ENCODE assay signal across 8 cellular contexts in the genomic region with DNA sequence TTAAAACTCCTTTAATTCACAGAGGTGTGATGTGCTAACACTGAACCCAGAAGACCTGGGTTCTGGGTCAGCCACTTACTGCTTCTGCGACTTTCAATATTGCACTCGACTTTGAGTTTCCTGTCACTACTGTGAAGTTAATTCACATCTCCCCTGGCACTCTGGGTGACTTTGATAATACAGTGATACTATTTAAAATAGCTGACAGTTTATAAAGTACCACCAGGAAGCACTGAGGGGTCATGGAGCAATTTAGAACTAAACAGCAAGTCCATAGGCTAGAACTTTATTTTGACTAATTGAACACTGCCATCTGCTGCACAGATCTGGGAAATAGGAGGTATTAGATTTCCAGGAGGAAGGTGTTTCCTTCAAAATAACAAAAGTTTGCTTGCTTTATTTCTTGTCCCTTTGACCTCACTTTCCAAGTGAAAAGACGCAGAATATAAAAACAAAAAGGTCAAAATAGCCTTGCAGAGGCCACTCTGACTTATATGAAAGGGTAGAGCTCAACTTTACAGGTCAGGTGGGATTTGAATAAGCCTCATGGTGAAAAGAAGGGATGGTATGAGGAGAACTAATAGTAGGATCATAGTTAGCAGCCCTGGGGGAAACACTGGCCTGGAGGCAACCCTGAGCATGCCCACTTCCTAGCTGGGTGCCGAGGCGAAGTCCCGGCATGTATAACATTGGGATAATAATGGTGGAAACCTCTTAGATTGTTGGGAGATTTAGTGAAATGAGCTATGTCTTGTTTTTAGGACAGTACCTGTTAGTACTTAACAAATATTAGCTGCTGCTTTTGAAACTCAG. TPM values are rescaled to one million over a fixed set of nuclear protein-coding genes. Genes with fewer than 3 reads are reported as not detected.
DNase-seq lines count a peak whose midpoint lies in the region; ATAC-seq, FAIRE-seq and TF ChIP-seq lines count a peak whose summit lies in the region.

No MANE protein-coding gene starts in this region.

- H3K27me3 Mint-ChIP-seq in astrocyte (ENCODE audit: low read depth, unreplicated experiment), result peaks cover 13% of the 10 kb centered on the region

- H3K4me3 ChIP-seq in astrocyte (ENCODE audit: insufficient read depth, low read depth, low read length), result no peak overlapping the region
- no peak overlapping the region for H3K4me3 ChIP-seq in keratinocyte (ENCODE audit: control insufficient read depth in 2 of 3, extremely low read depth in 1 of 3, insufficient read depth in 2 of 3, low read depth in 1 of 3, low read length in 3 of 3)

- H3K9ac ChIP-seq in astrocyte (ENCODE audit: low read length), result no peak overlapping the region
- H3K9ac ChIP-seq in keratinocyte (ENCODE audit: control insufficient read depth, extremely low read depth, insufficient read depth, low read length), result no peak overlapping the region

- H3K27ac Mint-ChIP-seq in astrocyte (ENCODE audit: unreplicated experiment), result no peak overlapping the region

- DNase-seq in SIG-M5 treated with dmso at 0.1 percent for 504 hours (lab: John Stamatoyannopoulos, UW; ENCODE audit: unreplicated experiment) (peak; percentile 17), SIG-M5 (lab: John Stamatoyannopoulos, UW) (no peak), MV-4-11 (lab: John Stamatoyannopoulos, UW) (peak; percentile 9), astrocyte (ENCODE audit: low read depth) (peak; percentile 2), keratinocyte (ENCODE audit: low read depth, low spot score) (no peak), urothelium cell line (ENCODE audit: low spot score) (peak; percentile 12)

- no peaks in the 10 kb centered on the region for H3K36me3 ChIP-seq in astrocyte (ENCODE audit: insufficient read depth, low read length)
- no peaks in the 10 kb centered on the region for H3K36me3 ChIP-seq in keratinocyte (ENCODE audit: control insufficient read depth in 2 of 2, extremely low read depth in 1 of 2, insufficient read depth in 2 of 2, low read length in 2 of 2)

- no peaks in the 10 kb centered on the region for H3K36me3 Mint-ChIP-seq in astrocyte (ENCODE audit: low read depth, unreplicated experiment)

- H3K9me3 Mint-ChIP-seq in astrocyte (ENCODE audit: unreplicated experiment), result no peaks in the 10 kb centered on the region

- peak; percentile 85 for FAIRE-seq in astrocyte (lab: Jason Lieb, UNC)
- FAIRE-seq in keratinocyte (lab: Jason Lieb, UNC), result peak; percentile 84
- no peak for FAIRE-seq in urothelium cell line (lab: Jason Lieb, UNC)

- H3K4me3 Mint-ChIP-seq in astrocyte (ENCODE audit: unreplicated experiment), result no peak overlapping the region

- H3K79me2 ChIP-seq in astrocyte (ENCODE audit: insufficient read depth, low read length), result no peaks in the 10 kb centered on the region
- H3K79me2 ChIP-seq in keratinocyte (ENCODE audit: control insufficient read depth, insufficient read depth, low read length), result no peaks in the 10 kb centered on the region

- H3K4me2 ChIP-seq in astrocyte (ENCODE audit: low read length), result no peak overlapping the region
- H3K4me2 ChIP-seq in keratinocyte (ENCODE audit: control insufficient read depth, extremely low read depth, insufficient read depth, low read depth, low read length), result no peak overlapping the region

- TF ChIP-seq CTCF in astrocyte (IDR thresholded peaks at IDR 0.05; ENCODE audit: insufficient read depth, low read depth, low read length), result peak; percentile 38
- TF ChIP-seq CTCF in keratinocyte (optimal IDR thresholded peaks at IDR 0.05 in 1 of 3, IDR thresholded peaks at IDR 0.05 in 1 of 3, conservative IDR thresholded peaks at IDR 0.05 in 1 of 3; ENCODE audit: extremely low read depth in 1 of 3, insufficient read depth in 2 of 3, low read length in 3 of 3), result peak in 2 of 3 experiments; percentile 26 to 53

- H3K9me1 ChIP-seq in keratinocyte (ENCODE audit: control insufficient read depth, extremely low read depth, insufficient read depth, low read length), result no peaks in the 10 kb centered on the region

- no peak overlapping the region for H3K27ac ChIP-seq in astrocyte (ENCODE audit: low read depth, low read length)
- no peak overlapping the region for H3K27ac ChIP-seq in keratinocyte (ENCODE audit: control insufficient read depth, insufficient read depth, low read length)

- H4K20me1 ChIP-seq in astrocyte (ENCODE audit: insufficient read depth, low read length) (no peaks in the 10 kb centered on the region), keratinocyte (ENCODE audit: control insufficient read depth, extremely low read depth, insufficient read depth, low read length) (no peaks in the 10 kb centered on the region)

- H3K9me3 ChIP-seq in astrocyte (ENCODE audit: insufficient read depth, low read depth, low read length) (no peaks in the 10 kb centered on the region), keratinocyte (ENCODE audit: control insufficient read depth, low read depth, low read length) (no peaks in the 10 kb centered on the region)

- ATAC-seq in HG03280 (IDR thresholded peaks at IDR 0.05; ENCODE audit: unreplicated experiment) (no peak), GM18858 (IDR thresholded peaks at IDR 0.05; ENCODE audit: unreplicated experiment) (no peak)

- no peaks in the 10 kb centered on the region for H3K4me1 ChIP-seq in astrocyte (ENCODE audit: insufficient read depth, low read length)
- no peaks in the 10 kb centered on the region for H3K4me1 ChIP-seq in keratinocyte (ENCODE audit: control insufficient read depth, extremely low read depth, insufficient read depth, low read length)

- H2AFZ ChIP-seq in astrocyte (ENCODE audit: low read depth, low read length) (no peak overlapping the region), keratinocyte (ENCODE audit: control insufficient read depth, low read length) (no peak overlapping the region)

- H3K4me1 Mint-ChIP-seq in astrocyte (ENCODE audit: low read depth, unreplicated experiment), result no peaks in the 10 kb centered on the region

- dilution Hi-C loops in keratinocyte (cut with MboI; ENCODE audit: extremely low pct_ligation_motif_present, low sequenced_read_pairs), result loop anchor here (25.0 kb wide), 1 partner anchor 217 kb away; no protein-coding TSS in a partner anchor

- H3K27me3 ChIP-seq in astrocyte (ENCODE audit: insufficient read depth, low read length) (no peaks in the 10 kb centered on the region), keratinocyte (ENCODE audit: control insufficient read depth, extremely low read depth, insufficient read depth, low read length) (no peaks in the 10 kb centered on the region)

RNA-seq across cellular contexts. Expression of a gene that starts 53.4 kb away (rescaled TPM):
- total RNA-seq in astrocyte, result 27.6 and 33.1 TPM in 2 replicates
- 10.9 to 14.2 TPM (median 14.2 TPM) in 3 replicates for polyA plus RNA-seq in keratinocyte
- polyA plus RNA-seq in keratinocyte (2011; ENCODE audit: low read depth), result 7.9 TPM
- polyA plus RNA-seq in keratinocyte (2011; cell fraction: cytosol; rRNA removed), result 5.2 and 11.1 TPM in 2 replicates
- polyA plus RNA-seq in keratinocyte (2011; cell fraction: nucleus; rRNA removed), result 13.6 and 17.9 TPM in 2 replicates
- polyA plus RNA-seq in keratinocyte (2012; ENCODE audit: low replicate concordance), result 6.5 and 11.0 TPM in 2 replicates
- 10.8 to 42.9 TPM (median 27.9 TPM) in 3 replicates for polyA minus RNA-seq in keratinocyte
- 22.8 TPM for polyA minus RNA-seq in keratinocyte (2011; cell fraction: cytosol; rRNA and poly(A)+ RNA removed)
- 28.5 and 44.3 TPM in 2 replicates for polyA minus RNA-seq in keratinocyte (2011; cell fraction: nucleus; rRNA and poly(A)+ RNA removed)

Comparison
In these comparisons a context has a peak if more than half of its experiments do, and no peak if none do; other contexts are left out.
1. DNase-seq: peak in SIG-M5 treated with dmso at 0.1 percent for 504 hours (single experiment), MV-4-11 (single experiment), astrocyte (single experiment) and urothelium cell line (single experiment); none in SIG-M5 (single experiment) and keratinocyte (single experiment).